19 cellular contexts compared by ENCODE assay signal in genomic region chr1:25747046-25747705, GRCh38. TPM values are rescaled to one million over a fixed set of nuclear protein-coding genes. Genes with fewer than 3 reads are reported as not detected.
DNase-seq lines count a peak whose midpoint lies in the region; ATAC-seq and TF ChIP-seq lines count a peak whose summit lies in the region.
"Had no signal": no experiment of that assay in that cellular context is flagged by ENCODE, and none has a peak within 500 bp of the region (broad histone marks: within the 10 kb centered on the region; RNA-seq: fewer than 3 reads in every experiment).

No MANE protein-coding gene starts in this region.

- H3K27me3 ChIP-seq in heart right ventricle (no peaks in the 10 kb centered on the region), iPS-15b (ENCODE audit: control insufficient read depth, insufficient read depth, low read length) (no peaks in the 10 kb centered on the region)

- H3K27me3 Mint-ChIP-seq in T-helper 17 cell: no peaks in the 10 kb centered on the region

- no peaks in the 10 kb centered on the region for H3K9me3 ChIP-seq in heart right ventricle
- H3K9me3 ChIP-seq in T-helper 17 cell (ENCODE audit: control insufficient read depth, low read length, poor library complexity, severe bottlenecking): no peaks in the 10 kb centered on the region
- H3K9me3 ChIP-seq in iPS-15b (ENCODE audit: control insufficient read depth, insufficient read depth, low read length): no peaks in the 10 kb centered on the region
- H3K9me3 ChIP-seq: A549 had no signal

- peak; percentile 35 for DNase-seq in Right ventricle myocardium superior
- DNase-seq in heart right ventricle: no peak
- no peak for DNase-seq in T-helper 17 cell
- no peak for DNase-seq in DMS79 (lab: John Stamatoyannopoulos, UW)
- no peak for DNase-seq in cerebellum (ENCODE audit: low spot score)
- DNase-seq: C1 segment of cervical spinal cord, Kasumi-1, NCI-H1105 treated with DMSO at 0.1 percent for 48 hours, NCI-H1694 treated with DMSO at 0.1 percent for 48 hours, NCI-H2107, NCI-H345, NCI-H774, PC-9 had no signal

- H3K9ac ChIP-seq in iPS-15b (ENCODE audit: low read depth, low read length): no peak overlapping the region

- H3K4me3 ChIP-seq in heart right ventricle (no peak overlapping the region), iPS-15b (ENCODE audit: low read depth, low read length) (peak overlapping the region; percentile 6)
- H3K4me3 ChIP-seq: A549, PC-9 had no signal

- peaks cover 6% of the 10 kb centered on the region for H3K36me3 Mint-ChIP-seq in T-helper 17 cell (ENCODE audit: low read depth)
- H3K36me3 Mint-ChIP-seq: IgD-negative memory B cell had no signal

- peaks cover 14% of the 10 kb centered on the region for H3K4me1 Mint-ChIP-seq in T-helper 17 cell
- H3K4me1 Mint-ChIP-seq: IgD-negative memory B cell had no signal

- peak overlapping the region; percentile 39 for H3K27ac Mint-ChIP-seq in T-helper 17 cell

- 82 to 87% methylated on average over 12 of the region's 12 CpGs for WGBS in heart right ventricle, 2 donors

- H3K27ac ChIP-seq in heart right ventricle: no peak overlapping the region
- H3K27ac ChIP-seq: A549, PC-9 had no signal

- no peak for ATAC-seq in Right ventricle myocardium superior (ENCODE audit: poor library complexity)
- ATAC-seq in heart right ventricle: no peak
- no peak for ATAC-seq in T-helper 17 cell
- ATAC-seq in HG03439 (IDR thresholded peaks at IDR 0.05; ENCODE audit: unreplicated experiment): no peak
- no peak for ATAC-seq in HG03460 (IDR thresholded peaks at IDR 0.05; ENCODE audit: unreplicated experiment)
- ATAC-seq: A549, HCT116 had no signal

- H3K36me3 ChIP-seq in heart right ventricle (peaks cover 0 to 14% (median 0%) of the 10 kb centered on the region in 9 donors), iPS-15b (ENCODE audit: control insufficient read depth, insufficient read depth, low read length) (no peaks in the 10 kb centered on the region)

- H3K4me1 ChIP-seq in heart right ventricle (peaks cover 12 to 35% (median 29%) of the 10 kb centered on the region in 9 donors), iPS-15b (ENCODE audit: control insufficient read depth, insufficient read depth, low read length) (peaks cover 6% of the 10 kb centered on the region)
- H3K4me1 ChIP-seq: A549 had no signal

- no peak overlapping the region for H3K4me3 Mint-ChIP-seq in T-helper 17 cell
- H3K4me3 Mint-ChIP-seq: IgD-negative memory B cell had no signal

- intact Hi-C loops in Right ventricle myocardium superior (cut with DNase I): no loop called here
- intact Hi-C loops in heart right ventricle (cut with DNase I): loop anchor here in 3 of 10 donors (5.0 to 10.0 kb wide), 3 partner anchors 48 to 132 kb away; partner anchors contain the start of gene MAN1C1 (in 1 of the 3)

- TF ChIP-seq CTCF in heart right ventricle (IDR thresholded peaks at IDR 0.05): no peak

RNA-seq across cellular contexts. Expression of gene SELENON, which starts 52.8 kb away (rescaled TPM):
- total RNA-seq in Right ventricle myocardium superior (39.6 TPM), heart right ventricle (10 to 100 TPM; 32.5 to 75.1 (median 47.9) TPM), T-helper 17 cell (10 to 100 TPM; 24.5 to 25.2 TPM), cerebellum (21.6 TPM)
- 10 to 100 TPM; 36.4 to 37.2 TPM for polyA plus RNA-seq in heart right ventricle
